ENCODE assay signal across 8 cellular contexts in genomic region chr18:11310476-11311086, GRCh38.
A peak's percentile ranks its signal among the peaks of the same experiment; 100 is the strongest.
DNase-seq lines count a peak whose midpoint lies in the region; TF ChIP-seq lines count a peak whose summit lies in the region.

No MANE protein-coding gene starts in this region.

- 83 to 94% methylated on average over 1 of the region's 1 CpG for WGBS in esophagus squamous epithelium, 2 donors

- H3K4me2 ChIP-seq in parathyroid adenoma (ENCODE audit: low read length), result no peak overlapping the region

- H3K9me3 ChIP-seq in esophagus squamous epithelium (no peaks in the 10 kb centered on the region), parathyroid adenoma (ENCODE audit: control insufficient read depth, low read length) (no peaks in the 10 kb centered on the region)

- H3K27me3 ChIP-seq in esophagus squamous epithelium (no peaks in the 10 kb centered on the region), parathyroid adenoma (ENCODE audit: control insufficient read depth, insufficient read depth, low read length) (no peaks in the 10 kb centered on the region)

- H3K36me3 ChIP-seq in esophagus squamous epithelium (no peaks in the 10 kb centered on the region), parathyroid adenoma (ENCODE audit: control insufficient read depth, insufficient read depth, low read length) (no peaks in the 10 kb centered on the region)

- no peak overlapping the region for H3K9ac ChIP-seq in parathyroid adenoma

- H2AFZ ChIP-seq in parathyroid adenoma, result no peak overlapping the region

- intact Hi-C loops in esophagus squamous epithelium (cut with DNase I), result no loop called here

- H3K4me1 ChIP-seq in esophagus squamous epithelium (no peaks in the 10 kb centered on the region), parathyroid adenoma (no peaks in the 10 kb centered on the region)

- H3K4me3 ChIP-seq in esophagus squamous epithelium (no peak overlapping the region), parathyroid adenoma (ENCODE audit: low read depth, low read length) (no peak overlapping the region)

- no peaks in the 10 kb centered on the region for H3K79me2 ChIP-seq in parathyroid adenoma

- H3K27ac ChIP-seq in esophagus squamous epithelium (no peak overlapping the region), parathyroid adenoma (no peak overlapping the region)

- TF ChIP-seq POLR2A in esophagus squamous epithelium (IDR thresholded peaks at IDR 0.05), result no peak

- peak; percentile 12 to 57 (median 48) for TF ChIP-seq CTCF in esophagus squamous epithelium (IDR thresholded peaks at IDR 0.05)
- peak; percentile 76 for TF ChIP-seq CTCF in parathyroid adenoma (IDR thresholded peaks at IDR 0.05)

- peak; percentile 53 for DNase-seq in stimulated activated CD4-positive, alpha-beta T cell treated with anti-CD3 and anti-CD28 coated beads, Interleukin-15, amount 100 ng/mL, for 24 hours
- DNase-seq in stimulated activated CD4-positive, alpha-beta T cell treated with anti-CD3 and anti-CD28 coated beads, Interleukin-12 subunit alpha, Interleukin-12 subunit beta, amount 100 ng/mL, for 4 hours, result no peak
- peak; percentile 82 for DNase-seq in HT-29 (ENCODE audit: low spot score)
- peak; percentile 5 for DNase-seq in SHP77 treated with DMSO at 0.1 percent for 48 hours (lab: John Stamatoyannopoulos, UW)
- DNase-seq in esophagus squamous epithelium (lab: John Stamatoyannopoulos, UW), result no peak
- DNase-seq in activated gamma-delta T cell (lab: John Stamatoyannopoulos, UW), result no peak
- no peak for DNase-seq in stimulated activated naive CD4-positive, alpha-beta T cell treated with Interleukin-2 at 50 U/mL for 16 hours (lab: John Stamatoyannopoulos, UW)

Comparison
In these comparisons a context has a peak if more than half of its experiments do, and no peak if none do; other contexts are left out.
1. DNase-seq: peak in stimulated activated CD4-positive, alpha-beta T cell treated with anti-CD3 and anti-CD28 coated beads, Interleukin-15, amount 100 ng/mL, for 24 hours (single experiment), HT-29 (single experiment) and SHP77 treated with DMSO at 0.1 percent for 48 hours (single experiment); none in stimulated activated CD4-positive, alpha-beta T cell treated with anti-CD3 and anti-CD28 coated beads, Interleukin-12 subunit alpha, Interleukin-12 subunit beta, amount 100 ng/mL, for 4 hours (single experiment), esophagus squamous epithelium (single experiment), activated gamma-delta T cell (single experiment) and stimulated activated naive CD4-positive, alpha-beta T cell treated with Interleukin-2 at 50 U/mL for 16 hours (single experiment).